ENCODE assay signal across 8 cellular contexts in genomic region chr17:42774066-42774750, GRCh38. TPM values are rescaled to one million over a fixed set of nuclear protein-coding genes. Genes with fewer than 3 reads are reported as not detected.
DNase-seq lines count a peak whose midpoint lies in the region; ATAC-seq and TF ChIP-seq lines count a peak whose summit lies in the region.

No MANE protein-coding gene starts in this region.

- H3K4me3 Mint-ChIP-seq in activated CD8-positive, alpha-beta memory T cell treated with anti-CD3 and anti-CD28 coated beads, Interleukin-2, amount 10 ng/mL, durations not matched to agents 7 days and 5 days = peak overlapping the region; percentile 99
- peak overlapping the region; percentile 99 for H3K4me3 Mint-ChIP-seq in activated T-helper 1 cell treated with anti-CD3 and anti-CD28 coated beads, Interleukin-12 subunit alpha, Interleukin-12 subunit beta, Interleukin-2, Interleukin-4 antibody, amounts not matched to agents 30 ng/mL and 10 ng/mL and 1 ng/mL, durations not matched to agents 14 hours and 24 hours and 36 hours
- H3K4me3 Mint-ChIP-seq in immature natural killer cell = peak overlapping the region; percentile 98 to 100 (median 99)

- no peaks in the 10 kb centered on the region for H3K9me3 Mint-ChIP-seq in activated CD8-positive, alpha-beta memory T cell treated with anti-CD3 and anti-CD28 coated beads, Interleukin-2, amount 10 ng/mL, durations not matched to agents 7 days and 5 days (ENCODE audit: low read depth)
- H3K9me3 Mint-ChIP-seq in activated T-helper 1 cell treated with anti-CD3 and anti-CD28 coated beads, Interleukin-12 subunit alpha, Interleukin-12 subunit beta, Interleukin-2, Interleukin-4 antibody, amounts not matched to agents 30 ng/mL and 10 ng/mL and 1 ng/mL, durations not matched to agents 14 hours and 24 hours and 36 hours = no peaks in the 10 kb centered on the region
- no peaks in the 10 kb centered on the region for H3K9me3 Mint-ChIP-seq in immature natural killer cell

- H3K27me3 ChIP-seq in thoracic aorta (replicated peaks; ENCODE audit: insufficient read depth) = no peaks in the 10 kb centered on the region

- no peak for ATAC-seq in activated CD8-positive, alpha-beta memory T cell treated with anti-CD3 and anti-CD28 coated beads, Interleukin-2, amount 10 ng/mL, durations not matched to agents 7 days and 5 days
- ATAC-seq in thoracic aorta (ENCODE audit: insufficient number of reproducible peaks, low FRiP score, low read depth) = no peak
- ATAC-seq in GM18511 (IDR thresholded peaks at IDR 0.05; ENCODE audit: unreplicated experiment) = no peak
- no peak for ATAC-seq in HG03045 (IDR thresholded peaks at IDR 0.05; ENCODE audit: unreplicated experiment)

- H3K4me1 Mint-ChIP-seq in activated CD8-positive, alpha-beta memory T cell treated with anti-CD3 and anti-CD28 coated beads, Interleukin-2, amount 10 ng/mL, durations not matched to agents 7 days and 5 days = peaks cover 36% of the 10 kb centered on the region
- peaks cover 27% of the 10 kb centered on the region for H3K4me1 Mint-ChIP-seq in activated T-helper 1 cell treated with anti-CD3 and anti-CD28 coated beads, Interleukin-12 subunit alpha, Interleukin-12 subunit beta, Interleukin-2, Interleukin-4 antibody, amounts not matched to agents 30 ng/mL and 10 ng/mL and 1 ng/mL, durations not matched to agents 14 hours and 24 hours and 36 hours (ENCODE audit: low read depth)
- peaks cover 24 to 34% of the 10 kb centered on the region in 2 donors for H3K4me1 Mint-ChIP-seq in immature natural killer cell

- peaks cover 3 to 8% of the 10 kb centered on the region in 2 donors for H3K4me1 ChIP-seq in thoracic aorta (ENCODE audit: control insufficient read depth in 1 of 2, low read depth in 2 of 2)

- intact Hi-C loops in activated T-helper 1 cell treated with anti-CD3 and anti-CD28 coated beads, Interleukin-12 subunit alpha, Interleukin-12 subunit beta, Interleukin-2, Interleukin-4 antibody, amounts not matched to agents 30 ng/mL and 10 ng/mL and 1 ng/mL, durations not matched to agents 14 hours and 24 hours and 36 hours (cut with micrococcal nuclease) = loop anchor here (5.0 kb wide), 1 partner anchor 97 kb away; the partner anchor contains the start of gene PLEKHH3

- peak overlapping the region; percentile 98 for H3K27ac Mint-ChIP-seq in activated CD8-positive, alpha-beta memory T cell treated with anti-CD3 and anti-CD28 coated beads, Interleukin-2, amount 10 ng/mL, durations not matched to agents 7 days and 5 days
- H3K27ac Mint-ChIP-seq in activated T-helper 1 cell treated with anti-CD3 and anti-CD28 coated beads, Interleukin-12 subunit alpha, Interleukin-12 subunit beta, Interleukin-2, Interleukin-4 antibody, amounts not matched to agents 30 ng/mL and 10 ng/mL and 1 ng/mL, durations not matched to agents 14 hours and 24 hours and 36 hours = peak overlapping the region; percentile 96
- H3K27ac Mint-ChIP-seq in immature natural killer cell = peak overlapping the region; percentile 98 to 99 (median 99)

- H3K9me3 ChIP-seq in thoracic aorta = no peaks in the 10 kb centered on the region

- CTCF ChIA-PET in activated CD8-positive, alpha-beta memory T cell treated with anti-CD3 and anti-CD28 coated beads, Interleukin-2, amount 10 ng/mL, durations not matched to agents 7 days and 5 days (lab: Charles Lee) = interaction anchor here (1.2 to 4.2 kb wide), 5 partner anchors 8 to 196 kb away, joined by 3 to 57 read pairs (median 13); partner anchors contain the start of genes BECN1, PSMC3IP and RAMP2

- H3K27me3 Mint-ChIP-seq in activated CD8-positive, alpha-beta memory T cell treated with anti-CD3 and anti-CD28 coated beads, Interleukin-2, amount 10 ng/mL, durations not matched to agents 7 days and 5 days = no peaks in the 10 kb centered on the region
- H3K27me3 Mint-ChIP-seq in activated T-helper 1 cell treated with anti-CD3 and anti-CD28 coated beads, Interleukin-12 subunit alpha, Interleukin-12 subunit beta, Interleukin-2, Interleukin-4 antibody, amounts not matched to agents 30 ng/mL and 10 ng/mL and 1 ng/mL, durations not matched to agents 14 hours and 24 hours and 36 hours (ENCODE audit: insufficient read depth) = no peaks in the 10 kb centered on the region
- H3K27me3 Mint-ChIP-seq in immature natural killer cell (ENCODE audit: low read depth in 3 of 3) = peaks cover 0 to 10% (median 4%) of the 10 kb centered on the region in 3 donors

- peak overlapping the region; percentile 91 for H3K4me3 ChIP-seq in thoracic aorta

- no peak for DNase-seq in activated CD8-positive, alpha-beta memory T cell treated with anti-CD3 and anti-CD28 coated beads, Interleukin-2, amount 10 ng/mL, durations not matched to agents 7 days and 5 days
- DNase-seq in activated CD8-positive, alpha-beta memory T cell treated with anti-CD3 and anti-CD28 coated beads, Interleukin-2, amount 50 U/mL, for 4 hours = no peak
- no peak for DNase-seq in activated T-helper 1 cell treated with anti-CD3 and anti-CD28 coated beads, Interleukin-12 subunit alpha, Interleukin-12 subunit beta, Interleukin-2, Interleukin-4 antibody, amounts not matched to agents 30 ng/mL and 10 ng/mL and 1 ng/mL, durations not matched to agents 14 hours and 24 hours and 36 hours (ENCODE audit: low spot score)
- DNase-seq in immature natural killer cell = no peak
- no peak for DNase-seq in thoracic aorta (ENCODE audit: low spot score)
- no peak for DNase-seq in NCI-H2227 treated with DMSO at 0.1 percent for 48 hours (lab: John Stamatoyannopoulos, UW)

- no peak for TF ChIP-seq CTCF in thoracic aorta (IDR thresholded peaks at IDR 0.05)

- peak overlapping the region in 1 of 2 donors; percentile 82 for H3K27ac ChIP-seq in thoracic aorta

- peaks cover 36% of the 10 kb centered on the region for H3K36me3 ChIP-seq in thoracic aorta

- H3K36me3 Mint-ChIP-seq in activated CD8-positive, alpha-beta memory T cell treated with anti-CD3 and anti-CD28 coated beads, Interleukin-2, amount 10 ng/mL, durations not matched to agents 7 days and 5 days = peaks cover 31% of the 10 kb centered on the region
- peaks cover 39% of the 10 kb centered on the region for H3K36me3 Mint-ChIP-seq in activated T-helper 1 cell treated with anti-CD3 and anti-CD28 coated beads, Interleukin-12 subunit alpha, Interleukin-12 subunit beta, Interleukin-2, Interleukin-4 antibody, amounts not matched to agents 30 ng/mL and 10 ng/mL and 1 ng/mL, durations not matched to agents 14 hours and 24 hours and 36 hours (ENCODE audit: low read depth)
- peaks cover 3 to 30% (median 10%) of the 10 kb centered on the region in 3 donors for H3K36me3 Mint-ChIP-seq in immature natural killer cell

RNA-seq across cellular contexts. Expression of gene VPS25, which starts 1.0 kb away (rescaled TPM):
- total RNA-seq in activated CD8-positive, alpha-beta memory T cell treated with anti-CD3 and anti-CD28 coated beads, Interleukin-2, amount 10 ng/mL, durations not matched to agents 7 days and 5 days = 10 to 100 TPM; 62.8 to 77.8 TPM
- 93.6 and 97.0 TPM in 2 replicates for total RNA-seq in activated T-helper 1 cell treated with anti-CD3 and anti-CD28 coated beads, Interleukin-12 subunit alpha, Interleukin-12 subunit beta, Interleukin-2, Interleukin-4 antibody, amounts not matched to agents 30 ng/mL and 10 ng/mL and 1 ng/mL, durations not matched to agents 14 hours and 24 hours and 36 hours
- 10 to 100 TPM; 60.2 to 94.1 (median 90.2) TPM for polyA plus RNA-seq in immature natural killer cell
- 10 to 100 TPM; 18.5 to 24.2 TPM for total RNA-seq in thoracic aorta

RNA-seq across cellular contexts. Expression of gene WNK4, which starts 6.2 kb away (rescaled TPM):
- under 1 TPM; 0.20 to 0.59 TPM for total RNA-seq in activated CD8-positive, alpha-beta memory T cell treated with anti-CD3 and anti-CD28 coated beads, Interleukin-2, amount 10 ng/mL, durations not matched to agents 7 days and 5 days
- 0.12 and 0.29 TPM in 2 replicates for total RNA-seq in activated T-helper 1 cell treated with anti-CD3 and anti-CD28 coated beads, Interleukin-12 subunit alpha, Interleukin-12 subunit beta, Interleukin-2, Interleukin-4 antibody, amounts not matched to agents 30 ng/mL and 10 ng/mL and 1 ng/mL, durations not matched to agents 14 hours and 24 hours and 36 hours
- polyA plus RNA-seq in immature natural killer cell = not detected
- total RNA-seq in thoracic aorta = not detected

RNA-seq across cellular contexts. Expression of gene RAMP2, which starts 13.2 kb away (rescaled TPM):
- not detected for total RNA-seq in activated CD8-positive, alpha-beta memory T cell treated with anti-CD3 and anti-CD28 coated beads, Interleukin-2, amount 10 ng/mL, durations not matched to agents 7 days and 5 days
- not detected in 2 replicates for total RNA-seq in activated T-helper 1 cell treated with anti-CD3 and anti-CD28 coated beads, Interleukin-12 subunit alpha, Interleukin-12 subunit beta, Interleukin-2, Interleukin-4 antibody, amounts not matched to agents 30 ng/mL and 10 ng/mL and 1 ng/mL, durations not matched to agents 14 hours and 24 hours and 36 hours
- not detected for polyA plus RNA-seq in immature natural killer cell
- total RNA-seq in thoracic aorta = 10 to 100 TPM; 11.0 to 32.3 TPM

RNA-seq across cellular contexts. Expression of gene COA3, which starts 24.3 kb away (rescaled TPM):
- total RNA-seq in activated CD8-positive, alpha-beta memory T cell treated with anti-CD3 and anti-CD28 coated beads, Interleukin-2, amount 10 ng/mL, durations not matched to agents 7 days and 5 days = 10 to 100 TPM; 43.7 to 48.2 TPM
- 53.5 and 59.3 TPM in 2 replicates for total RNA-seq in activated T-helper 1 cell treated with anti-CD3 and anti-CD28 coated beads, Interleukin-12 subunit alpha, Interleukin-12 subunit beta, Interleukin-2, Interleukin-4 antibody, amounts not matched to agents 30 ng/mL and 10 ng/mL and 1 ng/mL, durations not matched to agents 14 hours and 24 hours and 36 hours
- 100 to 1,000 TPM; 162 to 221 (median 186) TPM for polyA plus RNA-seq in immature natural killer cell
- 10 to 100 TPM; 34.3 to 36.1 TPM for total RNA-seq in thoracic aorta

RNA-seq across cellular contexts. Expression of gene CNTD1, which starts 24.5 kb away (rescaled TPM):
- total RNA-seq in activated CD8-positive, alpha-beta memory T cell treated with anti-CD3 and anti-CD28 coated beads, Interleukin-2, amount 10 ng/mL, durations not matched to agents 7 days and 5 days = not detected
- not detected in 2 replicates for total RNA-seq in activated T-helper 1 cell treated with anti-CD3 and anti-CD28 coated beads, Interleukin-12 subunit alpha, Interleukin-12 subunit beta, Interleukin-2, Interleukin-4 antibody, amounts not matched to agents 30 ng/mL and 10 ng/mL and 1 ng/mL, durations not matched to agents 14 hours and 24 hours and 36 hours
- under 1 TPM in 2 of 3 donors, not detected in 1; 0.10 to 0.40 TPM for polyA plus RNA-seq in immature natural killer cell
- not detected for total RNA-seq in thoracic aorta

Comparison
In these comparisons a context has a peak if more than half of its experiments do, and no peak if none do; other contexts are left out.
1. RNA of gene RAMP2, which starts 13.2 kb away (total RNA-seq): 11.0 to 32.3 TPM in thoracic aorta; not detected in activated CD8-positive, alpha-beta memory T cell treated with anti-CD3 and anti-CD28 coated beads, Interleukin-2, amount 10 ng/mL, durations not matched to agents 7 days and 5 days and not detected in activated T-helper 1 cell treated with anti-CD3 and anti-CD28 coated beads, Interleukin-12 subunit alpha, Interleukin-12 subunit beta, Interleukin-2, Interleukin-4 antibody, amounts not matched to agents 30 ng/mL and 10 ng/mL and 1 ng/mL, durations not matched to agents 14 hours and 24 hours and 36 hours; every median in the first group is over 10 times any median in the second.
2. Peak in every context shown above with its lines, with median percentiles within 50 percentile points of each other: H3K27ac Mint-ChIP-seq and H3K4me3 Mint-ChIP-seq.